11 cellular contexts compared by ENCODE assay signal in genomic region chr9:16619341-16619740, GRCh38.
"Had no signal": no experiment of that assay in that cellular context is flagged by ENCODE, and none has a peak within 500 bp of the region (broad histone marks: within the 10 kb centered on the region; RNA-seq: fewer than 3 reads in every experiment).

No MANE protein-coding gene starts in this region.

- H3K27me3 ChIP-seq: ascending aorta, pancreas, right atrium auricular region, spleen had no signal

- H3K9me3 ChIP-seq: ascending aorta, pancreas, right atrium auricular region, spleen had no signal

- H3K36me3 ChIP-seq: ascending aorta, pancreas, right atrium auricular region, spleen had no signal

- H3K4me1 ChIP-seq: pancreas, right atrium auricular region, spleen had no signal

- H3K4me3 ChIP-seq: ascending aorta, coronary artery, pancreas, right atrium auricular region, spleen had no signal

- H3K27ac ChIP-seq: ascending aorta, coronary artery, pancreas, right atrium auricular region, spleen had no signal

- FAIRE-seq: pancreas had no signal

- DNase-seq: activated CD4-positive, alpha-beta memory T cell treated with anti-CD3 and anti-CD28 coated beads for 36 hours; activated T-cell treated with anti-CD3 and anti-CD28 coated beads, Interleukin-2, amount 50 U/mL, for 4 hours; effector CD4-positive, alpha-beta T cell; hippocampal formation; pancreas; spleen; stimulated activated naive CD8-positive, alpha-beta T cell treated with anti-CD3 and anti-CD28 coated beads, Interleukin-15, Interleukin-2, amounts not matched to agents 100 U/mL and 50 U/mL, for 24 hours; SW 1271 had no signal
